Comparison of ENCODE assay signal across 26 cellular contexts in genomic region chr2:221454459-221455105, GRCh38.
"Had no signal": no experiment of that assay in that cellular context is flagged by ENCODE, and none has a peak within 500 bp of the region (broad histone marks: within the 10 kb centered on the region; RNA-seq: fewer than 3 reads in every experiment).

No MANE protein-coding gene starts in this region.

- H3K4me3 ChIP-seq: ascending aorta, body of pancreas had no signal

- H3K27ac ChIP-seq: ascending aorta, body of pancreas had no signal

- H3K9me3 Mint-ChIP-seq: activated naive CD4-positive, alpha-beta T cell treated with anti-CD3 and anti-CD28 coated beads, Interleukin-2, amount 50 U/mL, for 24 hours; central memory CD8-positive, alpha-beta T cell; T-cell had no signal

- H3K4me3 Mint-ChIP-seq: activated CD4-positive, alpha-beta T cell treated with anti-CD3 and anti-CD28 coated beads for 36 hours; activated CD8-positive, alpha-beta T cell treated with anti-CD3 and anti-CD28 coated beads, Interleukin-2, amount 10 ng/mL, durations not matched to agents 7 days and 5 days; activated naive CD4-positive, alpha-beta T cell treated with anti-CD3 and anti-CD28 coated beads, Interleukin-2, amount 50 U/mL, for 24 hours; central memory CD8-positive, alpha-beta T cell; T-cell had no signal

- H3K9me3 ChIP-seq: ascending aorta, body of pancreas had no signal

- H3K27me3 Mint-ChIP-seq: activated CD4-positive, alpha-beta T cell treated with anti-CD3 and anti-CD28 coated beads for 36 hours; activated naive CD4-positive, alpha-beta T cell treated with anti-CD3 and anti-CD28 coated beads, Interleukin-2, amount 50 U/mL, for 24 hours; central memory CD8-positive, alpha-beta T cell; T-cell had no signal

- H3K4me1 ChIP-seq: ascending aorta, body of pancreas had no signal

- FAIRE-seq: bronchial epithelial cell, TTC549 had no signal

- H3K27ac Mint-ChIP-seq: activated CD4-positive, alpha-beta T cell treated with anti-CD3 and anti-CD28 coated beads for 36 hours; activated CD8-positive, alpha-beta T cell treated with anti-CD3 and anti-CD28 coated beads, Interleukin-2, amount 10 ng/mL, durations not matched to agents 7 days and 5 days; activated naive CD4-positive, alpha-beta T cell treated with anti-CD3 and anti-CD28 coated beads, Interleukin-2, amount 50 U/mL, for 24 hours; T-cell had no signal

- H3K27me3 ChIP-seq: ascending aorta, body of pancreas had no signal

- DNase-seq: activated CD4-positive, alpha-beta T cell treated with anti-CD3 and anti-CD28 coated beads for 36 hours; activated CD4-positive, alpha-beta T cell treated with anti-CD3 and anti-CD28 coated beads, Interleukin-2, amount 50 U/mL, for 1 hour; activated CD8-positive, alpha-beta memory T cell treated with anti-CD3 and anti-CD28 coated beads, Interleukin-2, amount 50 U/mL, for 48 hours; activated CD8-positive, alpha-beta T cell treated with anti-CD3 and anti-CD28 coated beads, Interleukin-2, amount 10 ng/mL, durations not matched to agents 7 days and 5 days; activated naive CD4-positive, alpha-beta T cell; activated T-cell treated with anti-CD3 and anti-CD28 coated beads, Interleukin-2, amount 50 U/mL, for 1 hour; body of pancreas; cortex of kidney; NCI-H1092; NCI-H1417 treated with DMSO at 0.1 percent for 48 hours; NCI-H1694; NCI-H2029; NCI-H2107; NCI-H2171 treated with DMSO at 0.1 percent for 48 hours; NCI-H345; NCI-H510A; NCI-H526 treated with DMSO at 0.1 percent for 48 hours; SIG-M5; T-cell; T-helper 2 cell; T1000 had no signal

- H3K4me1 Mint-ChIP-seq: activated CD4-positive, alpha-beta T cell treated with anti-CD3 and anti-CD28 coated beads for 36 hours; activated naive CD4-positive, alpha-beta T cell treated with anti-CD3 and anti-CD28 coated beads, Interleukin-2, amount 50 U/mL, for 24 hours; central memory CD8-positive, alpha-beta T cell had no signal
